ENCODE assay signal across 12 cellular contexts in genomic region chrX:119477812-119478232, GRCh38. TPM values are rescaled to one million over a fixed set of nuclear protein-coding genes. Genes with fewer than 3 reads are reported as not detected.
A peak's percentile ranks its signal among the peaks of the same experiment; 100 is the strongest.
DNase-seq lines count a peak whose midpoint lies in the region; ATAC-seq and TF ChIP-seq lines count a peak whose summit lies in the region.
"Had no signal": no experiment of that assay in that cellular context is flagged by ENCODE, and none has a peak within 500 bp of the region (broad histone marks: within the 10 kb centered on the region; RNA-seq: fewer than 3 reads in every experiment).

No MANE protein-coding gene starts in this region.

- H3K27ac Mint-ChIP-seq in activated T-helper 17 cell treated with anti-CD3 and anti-CD28 coated beads, Interleukin-2, amount 50 U/mL, for 72 hours = no peak overlapping the region

- H3K36me3 Mint-ChIP-seq in activated T-helper 17 cell treated with anti-CD3 and anti-CD28 coated beads, Interleukin-2, amount 50 U/mL, for 72 hours (ENCODE audit: low read depth) = no peaks in the 10 kb centered on the region

- H3K4me3 ChIP-seq in AG09309 (ENCODE audit: control insufficient read depth, low read depth, low read length) (no peak overlapping the region), choroid plexus epithelial cell (ENCODE audit: low read depth, low read length) (peak overlapping the region; percentile 7)
- H3K4me3 ChIP-seq: cardiac muscle cell, lower lobe of right lung had no signal

- H3K27ac ChIP-seq in foreskin keratinocyte = no peak overlapping the region
- H3K27ac ChIP-seq: cardiac muscle cell, lower lobe of right lung had no signal

- H3K9me3 Mint-ChIP-seq in activated T-helper 17 cell treated with anti-CD3 and anti-CD28 coated beads, Interleukin-2, amount 50 U/mL, for 72 hours = no peaks in the 10 kb centered on the region

- no peaks in the 10 kb centered on the region for H3K27me3 Mint-ChIP-seq in activated T-helper 17 cell treated with anti-CD3 and anti-CD28 coated beads, Interleukin-2, amount 50 U/mL, for 72 hours

- TF ChIP-seq CTCF in AG09309 (IDR thresholded peaks at IDR 0.05; ENCODE audit: control insufficient read depth, insufficient read depth, low read depth, low read length, missing control alignments) = no peak
- TF ChIP-seq CTCF in choroid plexus epithelial cell (conservative IDR thresholded peaks at IDR 0.05; ENCODE audit: low read depth, low read length) = no peak
- no peak for TF ChIP-seq CTCF in foreskin keratinocyte (conservative IDR thresholded peaks at IDR 0.05)

- no peak for ATAC-seq in foreskin keratinocyte
- no peak for ATAC-seq in activated T-helper 17 cell treated with anti-CD3 and anti-CD28 coated beads, Interleukin-2, amount 50 U/mL, for 72 hours (replicated peaks)
- ATAC-seq: lower lobe of right lung had no signal

- H3K4me1 ChIP-seq in foreskin keratinocyte = no peaks in the 10 kb centered on the region
- H3K4me1 ChIP-seq: lower lobe of right lung had no signal

- no peak overlapping the region for H3K4me3 Mint-ChIP-seq in activated T-helper 17 cell treated with anti-CD3 and anti-CD28 coated beads, Interleukin-2, amount 50 U/mL, for 72 hours

- H3K4me1 Mint-ChIP-seq in activated T-helper 17 cell treated with anti-CD3 and anti-CD28 coated beads, Interleukin-2, amount 50 U/mL, for 72 hours = peaks cover 6% of the 10 kb centered on the region

- H3K27me3 ChIP-seq in foreskin keratinocyte = no peaks in the 10 kb centered on the region
- H3K27me3 ChIP-seq: cardiac muscle cell had no signal

- DNase-seq in AG09309 (ENCODE audit: low read depth) (peak; percentile 74), HT-29 (ENCODE audit: low spot score) (peak; percentile 46), choroid plexus epithelial cell (ENCODE audit: low read depth) (peak; percentile 97), mesenteric fat pad (ENCODE audit: low spot score) (peak; percentile 49), foreskin keratinocyte (no peak), ureter (ENCODE audit: low spot score) (no peak)
- DNase-seq in stimulated activated CD4-positive, alpha-beta T cell treated with anti-CD3 and anti-CD28 coated beads, Interleukin-1b, Interleukin-23, amount 100 ng/mL, for 48 hours = no peak
- DNase-seq: activated CD4-positive, alpha-beta T cell treated with anti-CD3 and anti-CD28 coated beads for 48 hours; lower lobe of right lung; NK-92 treated with Interleukin-12 subunit alpha and Interleukin-12 subunit beta, amount 100 ng/mL, for 24 hours had no signal

RNA-seq across cellular contexts. Expression of gene SLC25A5, which starts 9.6 kb away (rescaled TPM):
- 437 and 452 TPM in 2 replicates for total RNA-seq in HT-29 (2014; rRNA removed; shearing (Covaris generic))
- total RNA-seq in mesenteric fat pad (215 TPM), foreskin keratinocyte (351 and 441 TPM in 2 replicates), ureter (243 TPM)
- 518 and 606 TPM in 2 replicates for polyA plus RNA-seq in foreskin keratinocyte
- 100 to 1,000 TPM; 290 to 570 TPM for total RNA-seq in activated T-helper 17 cell treated with anti-CD3 and anti-CD28 coated beads, Interleukin-2, amount 50 U/mL, for 72 hours

Comparison
In these comparisons a context has a peak if more than half of its experiments do, and no peak if none do; other contexts are left out.
1. DNase-seq: peak in AG09309 (single experiment), HT-29 (single experiment), choroid plexus epithelial cell (single experiment) and mesenteric fat pad (single experiment); none in foreskin keratinocyte (0 of 2), stimulated activated CD4-positive, alpha-beta T cell treated with anti-CD3 and anti-CD28 coated beads, Interleukin-1b, Interleukin-23, amount 100 ng/mL, for 48 hours (single experiment) and ureter (single experiment).